ENCODE assay signal across 7 cellular contexts in genomic region chr22:41074941-41075710, GRCh38.
"Had no signal": no experiment of that assay in that cellular context is flagged by ENCODE, and none has a peak within 500 bp of the region (broad histone marks: within the 10 kb centered on the region; RNA-seq: fewer than 3 reads in every experiment).

No MANE protein-coding gene starts in this region.

- H3K27ac Mint-ChIP-seq: GM23338, H9 had no signal

- ATAC-seq: GM23338, HepG2 had no signal

- H3K4me1 Mint-ChIP-seq: GM23338 had no signal

- H3K9me3 Mint-ChIP-seq: GM23338, H9, IgD-negative memory B cell had no signal

- H3K27ac ChIP-seq: HL-60 had no signal

- H2AFZ ChIP-seq: GM23338 had no signal

- DNase-seq: H9, HCEC 1CT, KBM-7 had no signal

- H3K4me3 ChIP-seq: GM23338 had no signal

- H3K4me2 ChIP-seq: GM23338 had no signal

- H3K4me3 Mint-ChIP-seq: GM23338, H9, IgD-negative memory B cell had no signal

- H3K36me3 Mint-ChIP-seq: IgD-negative memory B cell had no signal

- H3K27me3 Mint-ChIP-seq: IgD-negative memory B cell had no signal
